In the genomic region with DNA sequence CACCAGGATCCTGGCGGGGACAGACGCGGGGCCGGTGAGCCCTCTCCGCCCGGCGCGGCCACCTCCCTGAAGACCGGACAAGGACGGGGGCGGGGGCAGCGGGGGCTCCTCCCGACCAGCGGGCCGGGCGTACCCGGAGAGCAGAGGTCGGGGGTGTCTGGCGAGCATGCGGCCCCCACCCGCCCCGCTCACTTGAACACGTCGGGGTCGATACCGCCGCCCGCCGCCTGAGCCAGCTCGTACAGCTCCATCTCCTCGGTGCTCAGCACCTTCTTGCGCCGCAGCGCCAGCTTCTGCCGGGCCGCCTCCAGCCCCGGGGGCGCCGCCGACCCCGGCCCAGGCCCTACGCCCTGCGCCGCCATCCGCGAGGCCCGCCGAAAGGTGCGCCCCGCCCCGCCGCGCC, we compare ENCODE assay signal across 8 cellular contexts. TPM values are rescaled to one million over a fixed set of nuclear protein-coding genes. Genes with fewer than 3 reads are reported as not detected.
DNase-seq lines count a peak whose midpoint lies in the region; ATAC-seq and TF ChIP-seq lines count a peak whose summit lies in the region.
"Not testable (repeated sequence)": the region's sequence is repeated elsewhere in the genome, so short reads cannot be mapped to it uniquely, and the experiment has no call there.

A gene with protein sequence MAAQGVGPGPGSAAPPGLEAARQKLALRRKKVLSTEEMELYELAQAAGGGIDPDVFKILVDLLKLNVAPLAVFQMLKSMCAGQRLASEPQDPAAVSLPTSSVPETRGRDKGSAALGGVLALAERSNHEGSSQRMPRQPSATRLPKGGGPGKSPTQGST (minus strand): TSS at position 383 of the 403 bp plus-strand sequence. CDS start 21 bp downstream, at position 362.

- intact Hi-C loops in OCI-LY7 (cut with micrococcal nuclease; ENCODE audit: unreplicated experiment): loop anchor here (1.0 to 10.0 kb wide), 6 partner anchors 35 to 653 kb away; a partner anchor contains a TSS

- peak within 1 kb of the TSS; percentile 83 for H3K4me3 ChIP-seq in OCI-LY7 (ENCODE audit: low read depth, low read length, poor library complexity, severe bottlenecking)
- peak within 1 kb of the TSS; percentile 82 for H3K4me3 ChIP-seq in fibroblast of mammary gland (ENCODE audit: control insufficient read depth, low read depth, low read length)
- H3K4me3 ChIP-seq in skin epidermis: peak within 1 kb of the TSS; percentile 65 to 97 (median 75)

- not testable (repeated sequence) for H3K9me2 ChIP-seq in OCI-LY7 (ENCODE audit: insufficient read depth, low read length)

- ATAC-seq in GM19397 (IDR thresholded peaks at IDR 0.05; ENCODE audit: unreplicated experiment) (peak; percentile 24), HG03045 (IDR thresholded peaks at IDR 0.05; ENCODE audit: unreplicated experiment) (peak; percentile 15)
- not testable (repeated sequence) for ATAC-seq in activated naive CD8-positive, alpha-beta T cell treated with anti-CD3 and anti-CD28 coated beads, Interleukin-2, amount 50 U/mL, for 24 hours

- H3K36me3 ChIP-seq in OCI-LY7 (ENCODE audit: insufficient read depth, low read length): peaks cover 52% of the 10 kb centered on the region

- H3K4me1 ChIP-seq in OCI-LY7 (ENCODE audit: insufficient read depth, low read length, poor library complexity, severe bottlenecking): peaks cover 30% of the 10 kb centered on the region

- H2AFZ ChIP-seq in OCI-LY7 (ENCODE audit: low read length): peak within 1 kb of the TSS; percentile 55; the same call in 1 of the 2 replicates

- H4K20me1 ChIP-seq in OCI-LY7 (ENCODE audit: insufficient read depth, low read length): peaks cover 27% of the 10 kb centered on the region

- not testable (repeated sequence) for H3K9me3 ChIP-seq in OCI-LY7 (ENCODE audit: low read length)

- peak within 1 kb of the TSS; percentile 87 for H3K27ac ChIP-seq in C4-2B
- H3K27ac ChIP-seq in OCI-LY7 (ENCODE audit: low read depth, low read length, poor library complexity, severe bottlenecking): peak within 1 kb of the TSS; percentile 83
- peak within 1 kb of the TSS; percentile 57 to 95 (median 88) for H3K27ac ChIP-seq in skin epidermis

- H3K36me3 Mint-ChIP-seq in activated naive CD8-positive, alpha-beta T cell treated with anti-CD3 and anti-CD28 coated beads, Interleukin-2, amount 50 U/mL, for 24 hours (ENCODE audit: low read depth): peaks cover 14% of the 10 kb centered on the region

- H3K79me2 ChIP-seq in OCI-LY7 (ENCODE audit: insufficient read depth, low read depth, low read length): peaks cover 82% of the 10 kb centered on the region

- not testable (repeated sequence) for BruUV-seq in OCI-LY7 (replicated peaks; lab: Mats Ljungman, UMichigan)

- H3K4me3 Mint-ChIP-seq in activated naive CD8-positive, alpha-beta T cell treated with anti-CD3 and anti-CD28 coated beads, Interleukin-2, amount 50 U/mL, for 24 hours: peak within 1 kb of the TSS; percentile 95

- CTCF ChIA-PET in OCI-LY7 (lab: Charles Lee; ENCODE audit: unreplicated experiment): interaction anchor here (2.0 kb wide), 1 partner anchor 180 kb away, joined by 11 read pairs; no protein-coding TSS in a partner anchor

- not testable (repeated sequence) for H3K9me3 Mint-ChIP-seq in activated naive CD8-positive, alpha-beta T cell treated with anti-CD3 and anti-CD28 coated beads, Interleukin-2, amount 50 U/mL, for 24 hours

- peak within 1 kb of the TSS; percentile 84 for H3K4me2 ChIP-seq in OCI-LY7 (ENCODE audit: low read length)

- DNase-seq in OCI-LY7 (ENCODE audit: low spot score); activated naive CD8-positive, alpha-beta T cell treated with anti-CD3 and anti-CD28 coated beads, Interleukin-2, amount 50 U/mL, for 24 hours; fibroblast of mammary gland (ENCODE audit: low read depth); mesenteric fat pad (ENCODE audit: low spot score): not testable (repeated sequence)

- POLR2A ChIA-PET in OCI-LY7 (lab: Charles Lee): interaction anchor here (0.6 to 2.4 kb wide), 2 partner anchors 191 to 372 kb away, joined by 3 to 8 read pairs; no protein-coding TSS in a partner anchor

- H3K27me3 Mint-ChIP-seq in activated naive CD8-positive, alpha-beta T cell treated with anti-CD3 and anti-CD28 coated beads, Interleukin-2, amount 50 U/mL, for 24 hours: not testable (repeated sequence)

- H3K4me1 Mint-ChIP-seq in activated naive CD8-positive, alpha-beta T cell treated with anti-CD3 and anti-CD28 coated beads, Interleukin-2, amount 50 U/mL, for 24 hours: peaks cover 39% of the 10 kb centered on the region

- H3K27ac Mint-ChIP-seq in activated naive CD8-positive, alpha-beta T cell treated with anti-CD3 and anti-CD28 coated beads, Interleukin-2, amount 50 U/mL, for 24 hours: peak within 1 kb of the TSS; percentile 92

- TF ChIP-seq CTCF in C4-2B (conservative IDR thresholded peaks at IDR 0.05); OCI-LY7 (conservative IDR thresholded peaks at IDR 0.05; ENCODE audit: low read length); fibroblast of mammary gland (conservative IDR thresholded peaks at IDR 0.05; ENCODE audit: control insufficient read depth, insufficient read depth, low read depth, low read length): not testable (repeated sequence)

RNA-seq across cellular contexts. Expression of the gene that starts here (rescaled TPM):
- 398 and 443 TPM in 2 replicates for total RNA-seq in OCI-LY7 (2014; rRNA removed; shearing (Covaris generic))
- total RNA-seq in OCI-LY7 (2022) (305 and 332 TPM in 2 replicates), mesenteric fat pad (37.3 TPM)
